ENCODE assay signal across 1 cellular context in the genomic region with DNA sequence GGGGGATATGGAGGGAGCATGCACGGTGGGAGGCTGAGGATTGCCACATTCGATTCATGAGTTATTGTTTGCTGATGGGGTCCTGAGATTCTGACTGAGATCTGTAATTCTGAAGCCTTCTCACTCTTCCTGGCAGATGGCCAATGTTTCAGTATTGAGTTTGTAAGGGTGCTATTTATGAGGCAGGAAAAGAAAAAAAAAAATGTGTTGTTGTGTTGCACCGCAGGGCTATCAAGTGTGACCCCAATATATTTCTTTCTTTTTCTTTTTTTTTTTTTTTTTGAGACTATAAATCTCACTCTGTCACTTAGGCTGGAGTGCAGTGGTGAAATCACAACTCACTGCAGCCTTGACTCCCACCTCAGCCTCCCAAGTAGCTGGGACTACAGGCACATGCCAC.
TF ChIP-seq lines count a peak whose summit lies in the region.

No MANE protein-coding gene starts in this region.

TF ChIP-seq in K562, 482 proteins besides CTCF, POLR2A, EP300 and RAD21:
- TF ChIP-seq RBM17 (IDR thresholded peaks at IDR 0.05; ENCODE audit: borderline replicate concordance, low read depth, low read length) (no peak), CREB1 (IDR thresholded peaks at IDR 0.05) (no peak), CREB1 (CRISPR knock-in tag; IDR thresholded peaks at IDR 0.05) (no peak), NFIC (IDR thresholded peaks at IDR 0.05) (peak; percentile 93), KDM1A (IDR thresholded peaks at IDR 0.05) (0 out of 4 replicates have a peak, but pooled peaks of 1 of the 2 experiments have one; percentile 43), NRF1 (conservative IDR thresholded peaks at IDR 0.05 in 1 of 2, IDR thresholded peaks at IDR 0.05 in 1 of 2) (no peak), HDAC6 (IDR thresholded peaks at IDR 0.05; ENCODE audit: low read depth, low read length) (no peak), CTBP1 (IDR thresholded peaks at IDR 0.05; ENCODE audit: borderline replicate concordance) (no peak), NFIX (CRISPR knock-in tag; IDR thresholded peaks at IDR 0.05; ENCODE audit: low read depth) (0 out of 2 replicates have a peak, but pooled peaks have one; percentile 19), NFE2 (IDR thresholded peaks at IDR 0.05; ENCODE audit: low read depth) (0 out of 2 replicates have a peak, but pooled peaks have one; percentile 15), ZEB2 (IDR thresholded peaks at IDR 0.05) (no peak), CBX5 (IDR thresholded peaks at IDR 0.05; ENCODE audit: borderline replicate concordance, low read depth) (no peak), FOSL1 (tag; conservative IDR thresholded peaks at IDR 0.05) (no peak), PURB (CRISPR knock-in tag; IDR thresholded peaks at IDR 0.05; ENCODE audit: low read depth) (no peak), DPF2 (IDR thresholded peaks at IDR 0.05) (peak; percentile 36; the same call in 1 of the 2 replicates), NFXL1 (CRISPR knock-in tag; IDR thresholded peaks at IDR 0.05) (no peak), SOX6 (IDR thresholded peaks at IDR 0.05) (no peak), C11orf30 (IDR thresholded peaks at IDR 0.05; ENCODE audit: low read depth) (0 out of 2 replicates have a peak, but pooled peaks have one; percentile 20), ZNF23 (CRISPR knock-in tag; IDR thresholded peaks at IDR 0.05) (no peak), TCF7 (IDR thresholded peaks at IDR 0.05; ENCODE audit: borderline replicate concordance) (no peak)
- TF ChIP-seq, protein P1, sequence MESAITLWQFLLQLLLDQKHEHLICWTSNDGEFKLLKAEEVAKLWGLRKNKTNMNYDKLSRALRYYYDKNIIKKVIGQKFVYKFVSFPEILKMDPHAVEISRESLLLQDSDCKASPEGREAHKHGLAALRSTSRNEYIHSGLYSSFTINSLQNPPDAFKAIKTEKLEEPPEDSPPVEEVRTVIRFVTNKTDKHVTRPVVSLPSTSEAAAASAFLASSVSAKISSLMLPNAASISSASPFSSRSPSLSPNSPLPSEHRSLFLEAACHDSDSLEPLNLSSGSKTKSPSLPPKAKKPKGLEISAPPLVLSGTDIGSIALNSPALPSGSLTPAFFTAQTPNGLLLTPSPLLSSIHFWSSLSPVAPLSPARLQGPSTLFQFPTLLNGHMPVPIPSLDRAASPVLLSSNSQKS (CRISPR knock-in tag; IDR thresholded peaks at IDR 0.05): no peak
- TF ChIP-seq, protein P2, sequence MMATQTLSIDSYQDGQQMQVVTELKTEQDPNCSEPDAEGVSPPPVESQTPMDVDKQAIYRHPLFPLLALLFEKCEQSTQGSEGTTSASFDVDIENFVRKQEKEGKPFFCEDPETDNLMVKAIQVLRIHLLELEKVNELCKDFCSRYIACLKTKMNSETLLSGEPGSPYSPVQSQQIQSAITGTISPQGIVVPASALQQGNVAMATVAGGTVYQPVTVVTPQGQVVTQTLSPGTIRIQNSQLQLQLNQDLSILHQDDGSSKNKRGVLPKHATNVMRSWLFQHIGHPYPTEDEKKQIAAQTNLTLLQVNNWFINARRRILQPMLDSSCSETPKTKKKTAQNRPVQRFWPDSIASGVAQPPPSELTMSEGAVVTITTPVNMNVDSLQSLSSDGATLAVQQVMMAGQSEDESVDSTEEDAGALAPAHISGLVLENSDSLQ (IDR thresholded peaks at IDR 0.05): 0 out of 2 replicates have a peak, but pooled peaks have one; percentile 45
- TF ChIP-seq, protein P3, sequence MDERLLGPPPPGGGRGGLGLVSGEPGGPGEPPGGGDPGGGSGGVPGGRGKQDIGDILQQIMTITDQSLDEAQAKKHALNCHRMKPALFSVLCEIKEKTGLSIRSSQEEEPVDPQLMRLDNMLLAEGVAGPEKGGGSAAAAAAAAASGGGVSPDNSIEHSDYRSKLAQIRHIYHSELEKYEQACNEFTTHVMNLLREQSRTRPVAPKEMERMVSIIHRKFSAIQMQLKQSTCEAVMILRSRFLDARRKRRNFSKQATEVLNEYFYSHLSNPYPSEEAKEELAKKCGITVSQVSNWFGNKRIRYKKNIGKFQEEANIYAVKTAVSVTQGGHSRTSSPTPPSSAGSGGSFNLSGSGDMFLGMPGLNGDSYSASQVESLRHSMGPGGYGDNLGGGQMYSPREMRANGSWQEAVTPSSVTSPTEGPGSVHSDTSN (CRISPR knock-in tag; IDR thresholded peaks at IDR 0.05; ENCODE audit: low read depth): no peak
- TF ChIP-seq, protein P3 (tag; conservative IDR thresholded peaks at IDR 0.05; ENCODE audit: low read depth): peak; percentile 74
- TF ChIP-seq, protein P4, sequence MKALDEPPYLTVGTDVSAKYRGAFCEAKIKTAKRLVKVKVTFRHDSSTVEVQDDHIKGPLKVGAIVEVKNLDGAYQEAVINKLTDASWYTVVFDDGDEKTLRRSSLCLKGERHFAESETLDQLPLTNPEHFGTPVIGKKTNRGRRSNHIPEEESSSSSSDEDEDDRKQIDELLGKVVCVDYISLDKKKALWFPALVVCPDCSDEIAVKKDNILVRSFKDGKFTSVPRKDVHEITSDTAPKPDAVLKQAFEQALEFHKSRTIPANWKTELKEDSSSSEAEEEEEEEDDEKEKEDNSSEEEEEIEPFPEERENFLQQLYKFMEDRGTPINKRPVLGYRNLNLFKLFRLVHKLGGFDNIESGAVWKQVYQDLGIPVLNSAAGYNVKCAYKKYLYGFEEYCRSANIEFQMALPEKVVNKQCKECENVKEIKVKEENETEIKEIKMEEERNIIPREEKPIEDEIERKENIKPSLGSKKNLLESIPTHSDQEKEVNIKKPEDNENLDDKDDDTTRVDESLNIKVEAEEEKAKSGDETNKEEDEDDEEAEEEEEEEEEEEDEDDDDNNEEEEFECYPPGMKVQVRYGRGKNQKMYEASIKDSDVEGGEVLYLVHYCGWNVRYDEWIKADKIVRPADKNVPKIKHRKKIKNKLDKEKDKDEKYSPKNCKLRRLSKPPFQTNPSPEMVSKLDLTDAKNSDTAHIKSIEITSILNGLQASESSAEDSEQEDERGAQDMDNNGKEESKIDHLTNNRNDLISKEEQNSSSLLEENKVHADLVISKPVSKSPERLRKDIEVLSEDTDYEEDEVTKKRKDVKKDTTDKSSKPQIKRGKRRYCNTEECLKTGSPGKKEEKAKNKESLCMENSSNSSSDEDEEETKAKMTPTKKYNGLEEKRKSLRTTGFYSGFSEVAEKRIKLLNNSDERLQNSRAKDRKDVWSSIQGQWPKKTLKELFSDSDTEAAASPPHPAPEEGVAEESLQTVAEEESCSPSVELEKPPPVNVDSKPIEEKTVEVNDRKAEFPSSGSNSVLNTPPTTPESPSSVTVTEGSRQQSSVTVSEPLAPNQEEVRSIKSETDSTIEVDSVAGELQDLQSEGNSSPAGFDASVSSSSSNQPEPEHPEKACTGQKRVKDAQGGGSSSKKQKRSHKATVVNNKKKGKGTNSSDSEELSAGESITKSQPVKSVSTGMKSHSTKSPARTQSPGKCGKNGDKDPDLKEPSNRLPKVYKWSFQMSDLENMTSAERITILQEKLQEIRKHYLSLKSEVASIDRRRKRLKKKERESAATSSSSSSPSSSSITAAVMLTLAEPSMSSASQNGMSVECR (CRISPR knock-in tag; IDR thresholded peaks at IDR 0.05): no peak
